In genomic region chr6:3651698-3652229, GRCh38 we compare ENCODE assay signal across 34 cellular contexts.
"Had no signal": no experiment of that assay in that cellular context is flagged by ENCODE, and none has a peak within 500 bp of the region (broad histone marks: within the 10 kb centered on the region; RNA-seq: fewer than 3 reads in every experiment).

No MANE protein-coding gene starts in this region.

- DNase-seq: activated B cell treated with CpG ODN at 0.5 μM for 24 hours; activated CD4-positive, alpha-beta memory T cell treated with anti-CD3 and anti-CD28 coated beads for 36 hours; activated CD4-positive, alpha-beta T cell treated with anti-CD3 and anti-CD28 coated beads for 4 hours; activated CD4-positive, alpha-beta T cell treated with anti-CD3 and anti-CD28 coated beads, Interleukin-2, amount 10 ng/mL, durations not matched to agents 24 days and 14 days; activated CD4-positive, alpha-beta T cell treated with anti-CD3 and anti-CD28 coated beads, Interleukin-2, amount 50 U/mL, for 1 hour; activated CD4-positive, alpha-beta T cell treated with anti-CD3 and anti-CD28 coated beads, Interleukin-2, amount 50 U/mL, for 4 hours; activated CD4-positive, CD25-positive, alpha-beta regulatory T cell treated with anti-CD3 and anti-CD28 coated beads, Interleukin-2, amount 50 U/mL, for 72 hours; activated CD8-positive, alpha-beta memory T cell treated with anti-CD3 and anti-CD28 coated beads, Interleukin-2, amount 50 U/mL, for 4 hours; activated CD8-positive, alpha-beta T cell treated with anti-CD3 and anti-CD28 coated beads for 36 hours; activated effector memory CD4-positive, alpha-beta T cell treated with anti-CD3 and anti-CD28 coated beads, Interleukin-2, amount 50 U/mL, for 16 hours; activated gamma-delta T cell treated with Interleukin-2 at 50 U/mL for 16 hours; activated naive CD4-positive, alpha-beta T cell; activated naive CD4-positive, alpha-beta T cell treated with anti-CD3 and anti-CD28 coated beads for 36 hours; activated naive CD4-positive, alpha-beta T cell treated with anti-CD3 and anti-CD28 coated beads, Interleukin-2, amount 50 U/mL, for 16 hours; activated naive CD8-positive, alpha-beta T cell treated with anti-CD3 and anti-CD28 coated beads for 36 hours; activated T-cell treated with anti-CD3 and anti-CD28 coated beads for 4 hours; activated T-cell treated with anti-CD3 and anti-CD28 coated beads, Interleukin-2, amount 50 U/mL, for 1 hour; activated T-cell treated with anti-CD3 and anti-CD28 coated beads, Interleukin-2, amount 50 U/mL, for 4 hours; activated T-cell treated with anti-CD3 and anti-CD28 coated beads, Interleukin-2, amount 50 U/mL, for 72 hours; adrenal gland; amniotic stem cell; aorta; body of pancreas; brain microvascular endothelial cell; central memory CD4-positive, alpha-beta T cell; T-helper 1 cell; T-helper 2 cell; T-helper 9 cell had no signal

- ATAC-seq: activated CD8-positive, alpha-beta T cell treated with anti-CD3 and anti-CD28 coated beads for 36 hours; activated naive CD4-positive, alpha-beta T cell treated with anti-CD3 and anti-CD28 coated beads, Interleukin-2, amount 50 U/mL, for 72 hours; activated T-cell treated with anti-CD3 and anti-CD28 coated beads, Interleukin-2, amount 50 U/mL, for 4 hours; activated T-cell treated with anti-CD3 and anti-CD28 coated beads, Interleukin-2, amount 50 U/mL, for 72 hours; activated T-helper 17 cell treated with anti-CD3 and anti-CD28 coated beads, Interleukin-2, amount 50 U/mL, for 72 hours; body of pancreas had no signal

- H3K4me1 ChIP-seq: adrenal gland, body of pancreas, breast epithelium had no signal

- FAIRE-seq: astrocyte, TTC549 had no signal

- H3K4me3 ChIP-seq: adrenal gland, body of pancreas, breast epithelium had no signal

- H3K27me3 ChIP-seq: adrenal gland, body of pancreas, brain microvascular endothelial cell, breast epithelium had no signal

- H3K9me3 ChIP-seq: adrenal gland, body of pancreas, breast epithelium had no signal

- H3K27ac ChIP-seq: adrenal gland, body of pancreas, brain microvascular endothelial cell, breast epithelium, VCaP had no signal

- H3K36me3 ChIP-seq: adrenal gland, brain microvascular endothelial cell, breast epithelium had no signal
